1 cellular context compared by ENCODE assay signal in genomic region chr19:14300281-14300680, GRCh38.
A peak's percentile ranks its signal among the peaks of the same experiment; 100 is the strongest.
TF ChIP-seq lines count a peak whose summit lies in the region.

No MANE protein-coding gene starts in this region.

TF ChIP-seq in K562, 482 proteins besides CTCF, POLR2A, EP300 and RAD21 (continued from another document):
- TF ChIP-seq RREB1 (CRISPR knock-in tag; IDR thresholded peaks at IDR 0.05) (no peak), THAP12 (CRISPR knock-in tag; IDR thresholded peaks at IDR 0.05) (no peak), FOXJ2 (tag; IDR thresholded peaks at IDR 0.05) (0 out of 2 replicates have a peak, but pooled peaks have one; percentile 40), TEAD1 (CRISPR knock-in tag; IDR thresholded peaks at IDR 0.05) (0 out of 4 replicates have a peak, but pooled peaks of 1 of the 2 experiments have one; percentile 29), MXI1 (IDR thresholded peaks at IDR 0.05; ENCODE audit: low read depth, low read length) (no peak), PHB (CRISPR knock-in tag; IDR thresholded peaks at IDR 0.05) (no peak), HMBOX1 (IDR thresholded peaks at IDR 0.05) (no peak), RFX1 (IDR thresholded peaks at IDR 0.05) (peak; percentile 92), EGR1 (conservative IDR thresholded peaks at IDR 0.05) (0 out of 2 replicates have a peak, but pooled peaks have one; percentile 11), THAP7 (CRISPR knock-in tag; IDR thresholded peaks at IDR 0.05) (no peak), PKNOX1 (IDR thresholded peaks at IDR 0.05) (peak; percentile 74)
